1 cellular context compared by ENCODE assay signal in the genomic region with DNA sequence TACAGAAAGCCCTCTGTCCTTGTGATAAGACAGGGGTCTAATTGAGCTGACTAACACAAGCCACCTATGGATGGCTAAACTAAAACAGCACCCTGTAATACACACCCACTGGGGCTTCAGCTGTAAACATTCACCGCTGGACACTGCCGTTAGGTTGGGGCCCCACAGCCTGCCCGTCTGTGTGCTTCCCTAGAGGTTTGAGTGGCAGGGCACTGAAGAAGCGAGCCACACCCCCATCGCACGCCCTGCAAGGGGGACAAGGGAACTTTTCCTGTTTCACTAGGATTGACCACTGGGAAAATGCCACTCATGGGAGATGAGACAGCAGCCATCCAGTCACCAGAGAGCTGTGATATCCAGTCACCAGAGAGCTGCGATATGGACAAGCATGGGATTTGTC.
TF ChIP-seq lines count a peak whose summit lies in the region.

No MANE protein-coding gene starts in this region.

TF ChIP-seq in GM23338, 12 proteins besides CTCF, POLR2A, EP300 and RAD21 (continued from another document):
- TF ChIP-seq, protein P1, sequence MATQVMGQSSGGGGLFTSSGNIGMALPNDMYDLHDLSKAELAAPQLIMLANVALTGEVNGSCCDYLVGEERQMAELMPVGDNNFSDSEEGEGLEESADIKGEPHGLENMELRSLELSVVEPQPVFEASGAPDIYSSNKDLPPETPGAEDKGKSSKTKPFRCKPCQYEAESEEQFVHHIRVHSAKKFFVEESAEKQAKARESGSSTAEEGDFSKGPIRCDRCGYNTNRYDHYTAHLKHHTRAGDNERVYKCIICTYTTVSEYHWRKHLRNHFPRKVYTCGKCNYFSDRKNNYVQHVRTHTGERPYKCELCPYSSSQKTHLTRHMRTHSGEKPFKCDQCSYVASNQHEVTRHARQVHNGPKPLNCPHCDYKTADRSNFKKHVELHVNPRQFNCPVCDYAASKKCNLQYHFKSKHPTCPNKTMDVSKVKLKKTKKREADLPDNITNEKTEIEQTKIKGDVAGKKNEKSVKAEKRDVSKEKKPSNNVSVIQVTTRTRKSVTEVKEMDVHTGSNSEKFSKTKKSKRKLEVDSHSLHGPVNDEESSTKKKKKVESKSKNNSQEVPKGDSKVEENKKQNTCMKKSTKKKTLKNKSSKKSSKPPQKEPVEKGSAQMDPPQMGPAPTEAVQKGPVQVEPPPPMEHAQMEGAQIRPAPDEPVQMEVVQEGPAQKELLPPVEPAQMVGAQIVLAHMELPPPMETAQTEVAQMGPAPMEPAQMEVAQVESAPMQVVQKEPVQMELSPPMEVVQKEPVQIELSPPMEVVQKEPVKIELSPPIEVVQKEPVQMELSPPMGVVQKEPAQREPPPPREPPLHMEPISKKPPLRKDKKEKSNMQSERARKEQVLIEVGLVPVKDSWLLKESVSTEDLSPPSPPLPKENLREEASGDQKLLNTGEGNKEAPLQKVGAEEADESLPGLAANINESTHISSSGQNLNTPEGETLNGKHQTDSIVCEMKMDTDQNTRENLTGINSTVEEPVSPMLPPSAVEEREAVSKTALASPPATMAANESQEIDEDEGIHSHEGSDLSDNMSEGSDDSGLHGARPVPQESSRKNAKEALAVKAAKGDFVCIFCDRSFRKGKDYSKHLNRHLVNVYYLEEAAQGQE (IDR thresholded peaks at IDR 0.05; ENCODE audit: unreplicated experiment) = no peak
- TF ChIP-seq POLR2AphosphoS5 (IDR thresholded peaks at IDR 0.05; ENCODE audit: low read depth) = no peak
- TF ChIP-seq, protein P2, sequence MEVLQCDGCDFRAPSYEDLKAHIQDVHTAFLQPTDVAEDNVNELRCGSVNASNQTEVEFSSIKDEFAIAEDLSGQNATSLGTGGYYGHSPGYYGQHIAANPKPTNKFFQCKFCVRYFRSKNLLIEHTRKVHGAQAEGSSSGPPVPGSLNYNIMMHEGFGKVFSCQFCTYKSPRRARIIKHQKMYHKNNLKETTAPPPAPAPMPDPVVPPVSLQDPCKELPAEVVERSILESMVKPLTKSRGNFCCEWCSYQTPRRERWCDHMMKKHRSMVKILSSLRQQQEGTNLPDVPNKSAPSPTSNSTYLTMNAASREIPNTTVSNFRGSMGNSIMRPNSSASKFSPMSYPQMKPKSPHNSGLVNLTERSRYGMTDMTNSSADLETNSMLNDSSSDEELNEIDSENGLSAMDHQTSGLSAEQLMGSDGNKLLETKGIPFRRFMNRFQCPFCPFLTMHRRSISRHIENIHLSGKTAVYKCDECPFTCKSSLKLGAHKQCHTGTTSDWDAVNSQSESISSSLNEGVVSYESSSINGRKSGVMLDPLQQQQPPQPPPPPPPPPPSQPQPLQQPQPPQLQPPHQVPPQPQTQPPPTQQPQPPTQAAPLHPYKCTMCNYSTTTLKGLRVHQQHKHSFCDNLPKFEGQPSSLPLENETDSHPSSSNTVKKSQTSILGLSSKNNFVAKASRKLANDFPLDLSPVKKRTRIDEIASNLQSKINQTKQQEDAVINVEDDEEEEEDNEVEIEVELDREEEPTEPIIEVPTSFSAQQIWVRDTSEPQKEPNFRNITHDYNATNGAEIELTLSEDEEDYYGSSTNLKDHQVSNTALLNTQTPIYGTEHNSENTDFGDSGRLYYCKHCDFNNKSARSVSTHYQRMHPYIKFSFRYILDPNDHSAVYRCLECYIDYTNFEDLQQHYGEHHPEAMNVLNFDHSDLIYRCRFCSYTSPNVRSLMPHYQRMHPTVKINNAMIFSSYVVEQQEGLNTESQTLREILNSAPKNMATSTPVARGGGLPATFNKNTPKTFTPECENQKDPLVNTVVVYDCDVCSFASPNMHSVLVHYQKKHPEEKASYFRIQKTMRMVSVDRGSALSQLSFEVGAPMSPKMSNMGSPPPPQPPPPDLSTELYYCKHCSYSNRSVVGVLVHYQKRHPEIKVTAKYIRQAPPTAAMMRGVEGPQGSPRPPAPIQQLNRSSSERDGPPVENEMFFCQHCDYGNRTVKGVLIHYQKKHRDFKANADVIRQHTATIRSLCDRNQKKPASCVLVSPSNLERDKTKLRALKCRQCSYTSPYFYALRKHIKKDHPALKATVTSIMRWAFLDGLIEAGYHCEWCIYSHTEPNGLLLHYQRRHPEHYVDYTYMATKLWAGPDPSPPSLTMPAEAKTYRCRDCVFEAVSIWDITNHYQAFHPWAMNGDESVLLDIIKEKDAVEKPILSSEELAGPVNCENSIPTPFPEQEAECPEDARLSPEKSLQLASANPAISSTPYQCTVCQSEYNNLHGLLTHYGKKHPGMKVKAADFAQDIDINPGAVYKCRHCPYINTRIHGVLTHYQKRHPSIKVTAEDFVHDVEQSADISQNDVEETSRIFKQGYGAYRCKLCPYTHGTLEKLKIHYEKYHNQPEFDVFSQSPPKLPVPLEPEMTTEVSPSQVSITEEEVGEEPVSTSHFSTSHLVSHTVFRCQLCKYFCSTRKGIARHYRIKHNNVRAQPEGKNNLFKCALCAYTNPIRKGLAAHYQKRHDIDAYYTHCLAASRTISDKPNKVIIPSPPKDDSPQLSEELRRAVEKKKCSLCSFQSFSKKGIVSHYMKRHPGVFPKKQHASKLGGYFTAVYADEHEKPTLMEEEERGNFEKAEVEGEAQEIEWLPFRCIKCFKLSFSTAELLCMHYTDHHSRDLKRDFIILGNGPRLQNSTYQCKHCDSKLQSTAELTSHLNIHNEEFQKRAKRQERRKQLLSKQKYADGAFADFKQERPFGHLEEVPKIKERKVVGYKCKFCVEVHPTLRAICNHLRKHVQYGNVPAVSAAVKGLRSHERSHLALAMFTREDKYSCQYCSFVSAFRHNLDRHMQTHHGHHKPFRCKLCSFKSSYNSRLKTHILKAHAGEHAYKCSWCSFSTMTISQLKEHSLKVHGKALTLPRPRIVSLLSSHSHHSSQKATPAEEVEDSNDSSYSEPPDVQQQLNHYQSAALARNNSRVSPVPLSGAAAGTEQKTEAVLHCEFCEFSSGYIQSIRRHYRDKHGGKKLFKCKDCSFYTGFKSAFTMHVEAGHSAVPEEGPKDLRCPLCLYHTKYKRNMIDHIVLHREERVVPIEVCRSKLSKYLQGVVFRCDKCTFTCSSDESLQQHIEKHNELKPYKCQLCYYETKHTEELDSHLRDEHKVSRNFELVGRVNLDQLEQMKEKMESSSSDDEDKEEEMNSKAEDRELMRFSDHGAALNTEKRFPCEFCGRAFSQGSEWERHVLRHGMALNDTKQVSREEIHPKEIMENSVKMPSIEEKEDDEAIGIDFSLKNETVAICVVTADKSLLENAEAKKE (CRISPR knock-in tag; IDR thresholded peaks at IDR 0.05) = no peak
- no peak for TF ChIP-seq EZH2 (IDR thresholded peaks at IDR 0.05; ENCODE audit: low read depth, unreplicated experiment)
- TF ChIP-seq ZNF114 (CRISPR knock-in tag; IDR thresholded peaks at IDR 0.05) = no peak
- TF ChIP-seq, protein P3, sequence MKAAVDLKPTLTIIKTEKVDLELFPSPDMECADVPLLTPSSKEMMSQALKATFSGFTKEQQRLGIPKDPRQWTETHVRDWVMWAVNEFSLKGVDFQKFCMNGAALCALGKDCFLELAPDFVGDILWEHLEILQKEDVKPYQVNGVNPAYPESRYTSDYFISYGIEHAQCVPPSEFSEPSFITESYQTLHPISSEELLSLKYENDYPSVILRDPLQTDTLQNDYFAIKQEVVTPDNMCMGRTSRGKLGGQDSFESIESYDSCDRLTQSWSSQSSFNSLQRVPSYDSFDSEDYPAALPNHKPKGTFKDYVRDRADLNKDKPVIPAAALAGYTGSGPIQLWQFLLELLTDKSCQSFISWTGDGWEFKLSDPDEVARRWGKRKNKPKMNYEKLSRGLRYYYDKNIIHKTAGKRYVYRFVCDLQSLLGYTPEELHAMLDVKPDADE (IDR thresholded peaks at IDR 0.05) = no peak
- no peak for TF ChIP-seq CREB1 (CRISPR knock-in tag; IDR thresholded peaks at IDR 0.05; ENCODE audit: low read depth)
